In genomic region chr5:177128551-177128976, GRCh38 we compare ENCODE assay signal across 10 cellular contexts. TPM values are rescaled to one million over a fixed set of nuclear protein-coding genes. Genes with fewer than 3 reads are reported as not detected.
DNase-seq lines count a peak whose midpoint lies in the region; ATAC-seq and TF ChIP-seq lines count a peak whose summit lies in the region.
"Had no signal": no experiment of that assay in that cellular context is flagged by ENCODE, and none has a peak within 500 bp of the region (broad histone marks: within the 10 kb centered on the region; RNA-seq: fewer than 3 reads in every experiment).

No MANE protein-coding gene starts in this region.

- CTCF ChIA-PET in PC-3 (lab: Charles Lee) = no interaction called here

- no peak overlapping the region for H2AFZ ChIP-seq in PC-3 (ENCODE audit: low read length)
- H2AFZ ChIP-seq: GM23338 had no signal

- no peaks in the 10 kb centered on the region for H3K9me3 ChIP-seq in PC-3 (ENCODE audit: low read length)
- no peaks in the 10 kb centered on the region for H3K9me3 ChIP-seq in spleen

- no peak for TF ChIP-seq POLR2A in spleen (IDR thresholded peaks at IDR 0.05)

- H3K4me1 Mint-ChIP-seq in dendritic cell treated with granulocyte-macrophage colony-stimulating factor and Interleukin-4, amounts not matched to agents 40 ng/mL and 50 ng/mL, for 4 days (ENCODE audit: low read depth) = peaks cover 36% of the 10 kb centered on the region
- H3K4me1 Mint-ChIP-seq in mesothelial cell of epicardium = no peaks in the 10 kb centered on the region

- TF ChIP-seq CTCF in PC-3 (conservative IDR thresholded peaks at IDR 0.05; ENCODE audit: low read depth, low read length) (no peak), spleen (IDR thresholded peaks at IDR 0.05 in 8 of 11, conservative IDR thresholded peaks at IDR 0.05 in 3 of 11) (no peak), mesothelial cell of epicardium (IDR thresholded peaks at IDR 0.05; ENCODE audit: unreplicated experiment) (no peak)

- H3K36me3 ChIP-seq in PC-3 (ENCODE audit: low read depth, low read length) (no peaks in the 10 kb centered on the region), spleen (no peaks in the 10 kb centered on the region)

- ATAC-seq in PC-3 (no peak), HG03571 (IDR thresholded peaks at IDR 0.05; ENCODE audit: unreplicated experiment) (no peak)
- ATAC-seq: GM23338 had no signal

- BruUV-seq in PC-3 (replicated peaks; lab: Mats Ljungman, UMichigan) = no TSS peak

- H3K9me2 ChIP-seq in PC-3 (replicated peaks; ENCODE audit: low read length) = no peaks in the 10 kb centered on the region

- H3K9me3 Mint-ChIP-seq in dendritic cell treated with granulocyte-macrophage colony-stimulating factor and Interleukin-4, amounts not matched to agents 40 ng/mL and 50 ng/mL, for 4 days = no peaks in the 10 kb centered on the region
- no peaks in the 10 kb centered on the region for H3K9me3 Mint-ChIP-seq in mesothelial cell of epicardium
- H3K9me3 Mint-ChIP-seq: GM23338 had no signal

- H3K4me3 ChIP-seq in PC-3 (ENCODE audit: low read length) = no peak overlapping the region
- H3K4me3 ChIP-seq in spleen = no peak overlapping the region
- H3K4me3 ChIP-seq: GM23338 had no signal

- 58 to 77% (median 66%) methylated on average over 3 of the region's 3 CpGs for WGBS in spleen, 5 donors

- peak overlapping the region; percentile 83 for H3K27ac Mint-ChIP-seq in dendritic cell treated with granulocyte-macrophage colony-stimulating factor and Interleukin-4, amounts not matched to agents 40 ng/mL and 50 ng/mL, for 4 days
- no peak overlapping the region for H3K27ac Mint-ChIP-seq in mesothelial cell of epicardium
- H3K27ac Mint-ChIP-seq: GM23338 had no signal

- H3K27ac ChIP-seq in PC-3 (ENCODE audit: low read length) = no peak overlapping the region
- H3K27ac ChIP-seq in spleen = peak overlapping the region in 6 of 8 donors; percentile 16 to 67 (median 54)

- H3K27me3 ChIP-seq in PC-3 (ENCODE audit: low read length) = no peaks in the 10 kb centered on the region
- H3K27me3 ChIP-seq in spleen (replicated peaks in 1 of 7) = no peaks in the 10 kb centered on the region

- no peak overlapping the region for H3K4me2 ChIP-seq in PC-3 (ENCODE audit: low read length)
- H3K4me2 ChIP-seq: GM23338 had no signal

- no peak overlapping the region for H3K9ac ChIP-seq in PC-3 (ENCODE audit: low read length)

- intact Hi-C loops in PC-3 (cut with micrococcal nuclease) (no loop called here), spleen (cut with DNase I; ENCODE audit: low total_unique reads) (no loop called here)
- intact Hi-C loops in dendritic cell treated with granulocyte-macrophage colony-stimulating factor and Interleukin-4, amounts not matched to agents 40 ng/mL and 50 ng/mL, for 4 days (cut with micrococcal nuclease) = no loop called here

- no peaks in the 10 kb centered on the region for H3K4me1 ChIP-seq in PC-3 (ENCODE audit: insufficient read depth, low read length)
- peaks cover 0 to 39% (median 27%) of the 10 kb centered on the region in 6 donors for H3K4me1 ChIP-seq in spleen

- no peak overlapping the region for H3K4me3 Mint-ChIP-seq in dendritic cell treated with granulocyte-macrophage colony-stimulating factor and Interleukin-4, amounts not matched to agents 40 ng/mL and 50 ng/mL, for 4 days
- no peak overlapping the region for H3K4me3 Mint-ChIP-seq in mesothelial cell of epicardium
- H3K4me3 Mint-ChIP-seq: GM23338 had no signal

- no peaks in the 10 kb centered on the region for H3F3A ChIP-seq in PC-3 (ENCODE audit: low read length, unreplicated experiment)

- DNase-seq in activated T-cell treated with anti-CD3 and anti-CD28 coated beads, Interleukin-2, amount 50 U/mL, for 1 hour = peak; percentile 30
- no peak for DNase-seq in activated T-cell treated with anti-CD3 and anti-CD28 coated beads for 4 hours
- DNase-seq in PC-3 = peak; percentile 1
- DNase-seq in spleen = peak; percentile 62
- no peak for DNase-seq in NCI-H1417 treated with DMSO at 0.1 percent for 48 hours (lab: John Stamatoyannopoulos, UW)
- DNase-seq in mesothelial cell of epicardium (ENCODE audit: low spot score in 2 of 2, unreplicated experiment in 2 of 2) = no peak
- DNase-seq: activated CD4-positive, alpha-beta T cell treated with anti-CD3 and anti-CD28 coated beads, Interleukin-2, amount 50 U/mL, for 1 hour had no signal

- POLR2A ChIA-PET in PC-3 (lab: Charles Lee; ENCODE audit: unreplicated experiment) = no interaction called here

- no peaks in the 10 kb centered on the region for H3K36me3 Mint-ChIP-seq in dendritic cell treated with granulocyte-macrophage colony-stimulating factor and Interleukin-4, amounts not matched to agents 40 ng/mL and 50 ng/mL, for 4 days (ENCODE audit: low read depth)
- H3K36me3 Mint-ChIP-seq in mesothelial cell of epicardium = no peaks in the 10 kb centered on the region

- H3K79me2 ChIP-seq in PC-3 (ENCODE audit: low read length) = no peaks in the 10 kb centered on the region

- peaks cover 5% of the 10 kb centered on the region for H3K27me3 Mint-ChIP-seq in dendritic cell treated with granulocyte-macrophage colony-stimulating factor and Interleukin-4, amounts not matched to agents 40 ng/mL and 50 ng/mL, for 4 days
- no peaks in the 10 kb centered on the region for H3K27me3 Mint-ChIP-seq in mesothelial cell of epicardium (ENCODE audit: low read depth)

- no peaks in the 10 kb centered on the region for H4K20me1 ChIP-seq in PC-3 (ENCODE audit: low read length)

RNA-seq across cellular contexts. Expression of gene NSD1, which starts 5.0 kb away (rescaled TPM):
- total RNA-seq in PC-3 (2014; rRNA removed) (48.9 and 70.5 TPM in 2 replicates), spleen (100 to 1,000 TPM in 2 of 7 donors, 10 to 100 TPM in 5; 65.0 to 130 (median 79.7) TPM), mesothelial cell of epicardium (153 to 164 TPM (median 161 TPM) in 3 replicates)
- polyA plus RNA-seq in spleen = 1 to 10 TPM; 4.1 to 9.7 (median 5.0) TPM

RNA-seq across cellular contexts. Expression of gene FGFR4, which starts 41.8 kb away (rescaled TPM):
- total RNA-seq in PC-3 (2014; rRNA removed) (24.6 and 34.9 TPM in 2 replicates), spleen (10 to 100 TPM; 10.1 to 41.6 (median 28.9) TPM), mesothelial cell of epicardium (4.7 to 8.0 TPM (median 5.9 TPM) in 3 replicates)
- 10 to 100 TPM in 2 of 3 donors, 1 to 10 TPM in 1; 5.2 to 23.4 (median 15.4) TPM for polyA plus RNA-seq in spleen

Comparison
In these comparisons a context has a peak if more than half of its experiments do, and no peak if none do; other contexts are left out.
1. DNase-seq: peak in activated T-cell treated with anti-CD3 and anti-CD28 coated beads, Interleukin-2, amount 50 U/mL, for 1 hour (single experiment), PC-3 (single experiment) and spleen (single experiment); none in activated T-cell treated with anti-CD3 and anti-CD28 coated beads for 4 hours (single experiment), NCI-H1417 treated with DMSO at 0.1 percent for 48 hours (single experiment) and mesothelial cell of epicardium (0 of 2).